Comparison of ENCODE assay signal across 12 cellular contexts in genomic region chr6:159748127-159748526, GRCh38. TPM values are rescaled to one million over a fixed set of nuclear protein-coding genes. Genes with fewer than 3 reads are reported as not detected.
DNase-seq lines count a peak whose midpoint lies in the region; ATAC-seq, FAIRE-seq and TF ChIP-seq lines count a peak whose summit lies in the region.
"Not testable (repeated sequence)": the region's sequence is repeated elsewhere in the genome, so short reads cannot be mapped to it uniquely, and the experiment has no call there.
"Had no signal": no experiment of that assay in that cellular context is flagged by ENCODE, and none has a peak within 500 bp of the region (broad histone marks: within the 10 kb centered on the region; RNA-seq: fewer than 3 reads in every experiment).

No MANE protein-coding gene starts in this region.

- ATAC-seq in CD8-positive, alpha-beta T cell: not testable (repeated sequence)
- peak; percentile 42 for ATAC-seq in left lobe of liver

- H3K79me2 ChIP-seq in astrocyte (ENCODE audit: insufficient read depth, low read length): peaks cover 63% of the 10 kb centered on the region
- H3K79me2 ChIP-seq in H1 (ENCODE audit: control insufficient read depth in 1 of 2, insufficient read depth in 2 of 2, low read length in 2 of 2): peaks cover 0 to 34% of the 10 kb centered on the region in 2 experiments; a peak in 2 of 4 replicates

- DNase-seq in CD8-positive, alpha-beta T cell; GM18507 (ENCODE audit: extremely low spot score, insufficient read length, low read depth); activated naive CD4-positive, alpha-beta T cell treated with anti-CD3 and anti-CD28 coated beads for 36 hours; astrocyte (ENCODE audit: low read depth); H1 (ENCODE audit: low read depth in 1 of 2, low spot score in 2 of 2); left lobe of liver (ENCODE audit: low spot score): not testable (repeated sequence)

- not testable (repeated sequence) for H3K4ac ChIP-seq in H1 (replicated peaks; ENCODE audit: insufficient read length, low read depth, low read length)

- H2BK5ac ChIP-seq in H1 (ENCODE audit: low read depth, low read length): not testable (repeated sequence)

- not testable (repeated sequence) for H3K56ac ChIP-seq in H1 (replicated peaks; ENCODE audit: insufficient read length, low read depth, low read length)

- H3K9me3 Mint-ChIP-seq in CD8-positive, alpha-beta T cell; activated naive CD4-positive, alpha-beta T cell treated with anti-CD3 and anti-CD28 coated beads for 36 hours; astrocyte (ENCODE audit: unreplicated experiment): not testable (repeated sequence)

- not testable (repeated sequence) for H2BK12ac ChIP-seq in H1 (ENCODE audit: low read depth, low read length)

- CTCF ChIA-PET in CD8-positive, alpha-beta T cell (lab: Charles Lee); activated naive CD4-positive, alpha-beta T cell treated with anti-CD3 and anti-CD28 coated beads for 36 hours (lab: Charles Lee): not testable (repeated sequence)
- CTCF ChIA-PET in H1 (lab: Charles Lee; ENCODE audit: partially characterized antibody): interaction anchor here (1.9 kb wide), 1 partner anchor 11 kb away, joined by 4 read pairs; no protein-coding TSS in a partner anchor

- intact Hi-C loops in CD8-positive, alpha-beta T cell (cut with DNase I, micrococcal nuclease); activated naive CD4-positive, alpha-beta T cell treated with anti-CD3 and anti-CD28 coated beads for 36 hours (cut with micrococcal nuclease): not testable (repeated sequence)

- TF ChIP-seq POLR2A in H1 (IDR thresholded peaks at IDR 0.05; ENCODE audit: control extremely low read depth in 1 of 2, low read depth in 2 of 2, low read length in 2 of 2): not testable (repeated sequence)

- H3K27me3 Mint-ChIP-seq in CD8-positive, alpha-beta T cell (ENCODE audit: low read depth); activated naive CD4-positive, alpha-beta T cell treated with anti-CD3 and anti-CD28 coated beads for 36 hours (ENCODE audit: low read depth); astrocyte (ENCODE audit: low read depth, unreplicated experiment): not testable (repeated sequence)

- FAIRE-seq in GM18507 (lab: Jason Lieb, UNC): peak; percentile 74
- peak; percentile 55 for FAIRE-seq in astrocyte (lab: Jason Lieb, UNC)
- peak; percentile 85 for FAIRE-seq in H1 (lab: Jason Lieb, UNC)

- not testable (repeated sequence) for H3K4me2 ChIP-seq in astrocyte (ENCODE audit: low read length); H1 (ENCODE audit: insufficient read depth in 1 of 2, low read depth in 2 of 2, low read length in 2 of 2)

- peaks cover 24% of the 10 kb centered on the region for H3K4me1 Mint-ChIP-seq in CD8-positive, alpha-beta T cell (ENCODE audit: low read depth)
- peaks cover 27% of the 10 kb centered on the region for H3K4me1 Mint-ChIP-seq in activated naive CD4-positive, alpha-beta T cell treated with anti-CD3 and anti-CD28 coated beads for 36 hours (ENCODE audit: low read depth)
- H3K4me1 Mint-ChIP-seq in astrocyte (ENCODE audit: low read depth, unreplicated experiment): not testable (repeated sequence)

- TF ChIP-seq CTCF in CD8-positive, alpha-beta T cell (IDR thresholded peaks at IDR 0.05); astrocyte (IDR thresholded peaks at IDR 0.05; ENCODE audit: insufficient read depth, low read depth, low read length); H1 (IDR thresholded peaks at IDR 0.05; ENCODE audit: control extremely low read depth in 1 of 3, insufficient read depth in 1 of 3, low read depth in 1 of 3, low read length in 3 of 3): not testable (repeated sequence)

- POLR2A ChIA-PET in CD8-positive, alpha-beta T cell (lab: Charles Lee): interaction anchor here (1.4 to 1.9 kb wide), 2 partner anchors 21 to 56 kb away, joined by 3 to 4 read pairs; partner anchors contain the start of genes SOD2 and WTAP
- POLR2A ChIA-PET in H1 (lab: Charles Lee; ENCODE audit: partially characterized antibody): interaction anchor here (2.0 kb wide), 1 partner anchor 21 kb away, joined by 4 read pairs; the partner anchor contains the start of gene WTAP

- H3K9me3 ChIP-seq in CD8-positive, alpha-beta T cell (ENCODE audit: low read length); astrocyte (ENCODE audit: insufficient read depth, low read depth, low read length); H1 (ENCODE audit: insufficient read depth in 2 of 2, low read depth in 1 of 2, low read length in 1 of 2): not testable (repeated sequence)

- not testable (repeated sequence) for H3K4me1 ChIP-seq in CD8-positive, alpha-beta T cell (ENCODE audit: insufficient read depth, low read length); astrocyte (ENCODE audit: insufficient read depth, low read length); H1 (replicated peaks in 1 of 4; ENCODE audit: control insufficient read depth in 3 of 4, insufficient read depth in 4 of 4, low read length in 3 of 4)

- not testable (repeated sequence) for H3K4me3 Mint-ChIP-seq in CD8-positive, alpha-beta T cell; activated naive CD4-positive, alpha-beta T cell treated with anti-CD3 and anti-CD28 coated beads for 36 hours; astrocyte (ENCODE audit: unreplicated experiment)

- not testable (repeated sequence) for H3K14ac ChIP-seq in H1 (ENCODE audit: insufficient read length)

- 97% methylated on average over 7 of the region's 7 CpGs; no CpG with 5 or more reads in 1 of the 2 experiments for WGBS in H1 (ENCODE audit: extremely low coverage in 1 of 2, insufficient coverage in 1 of 2, insufficient read length in 1 of 2, insufficient replicate concordance in 2 of 2, low coverage in 1 of 2, low lambda C conversion rate in 2 of 2, missing lambda C conversion rate in 1 of 2), 2 experiments

- H4K5ac ChIP-seq in H1 (ENCODE audit: insufficient read length, low read depth, low read length): not testable (repeated sequence)

- H2BK15ac ChIP-seq in H1 (ENCODE audit: low read length): not testable (repeated sequence)

- not testable (repeated sequence) for H3K9ac ChIP-seq in astrocyte (ENCODE audit: low read length); H1 (replicated peaks in 1 of 4; ENCODE audit: extremely low read depth in 1 of 4, low read depth in 3 of 4, low read length in 3 of 4)

- not testable (repeated sequence) for H2BK120ac ChIP-seq in H1 (replicated peaks; ENCODE audit: low read depth, low read length)

- H4K91ac ChIP-seq in H1 (replicated peaks; ENCODE audit: insufficient read length, low read length): not testable (repeated sequence)

- H3K79me1 ChIP-seq in H1 (ENCODE audit: low read depth, low read length): not testable (repeated sequence)

- not testable (repeated sequence) for H3K27me3 ChIP-seq in CD8-positive, alpha-beta T cell (ENCODE audit: insufficient read depth, low read length); astrocyte (ENCODE audit: insufficient read depth, low read length); H1 (replicated peaks in 1 of 4; ENCODE audit: control insufficient read depth in 3 of 4, extremely low read depth in 1 of 4, insufficient read depth in 3 of 4, low read length in 3 of 4)

- not testable (repeated sequence) for TF ChIP-seq RAD21 in H1 (IDR thresholded peaks at IDR 0.05 in 1 of 2, conservative IDR thresholded peaks at IDR 0.05 in 1 of 2; ENCODE audit: low read depth in 2 of 2, low read length in 2 of 2)

- not testable (repeated sequence) for H4K8ac ChIP-seq in H1 (ENCODE audit: extremely low read depth, insufficient read depth, low read length)

- peak overlapping the region; percentile 18 for H3K27ac Mint-ChIP-seq in CD8-positive, alpha-beta T cell
- peak overlapping the region; percentile 41 for H3K27ac Mint-ChIP-seq in activated naive CD4-positive, alpha-beta T cell treated with anti-CD3 and anti-CD28 coated beads for 36 hours
- H3K27ac Mint-ChIP-seq in astrocyte (ENCODE audit: unreplicated experiment): not testable (repeated sequence)

- H3K4me3 ChIP-seq in CD8-positive, alpha-beta T cell (ENCODE audit: low read depth, low read length); astrocyte (ENCODE audit: insufficient read depth, low read depth, low read length); H1 (ENCODE audit: extremely low read depth in 1 of 4, insufficient read depth in 2 of 4, low read depth in 3 of 4, low read length in 4 of 4): not testable (repeated sequence)

- peaks cover 56% of the 10 kb centered on the region for H3K36me3 ChIP-seq in CD8-positive, alpha-beta T cell (ENCODE audit: insufficient read depth, low read length)
- H3K36me3 ChIP-seq in astrocyte (ENCODE audit: insufficient read depth, low read length) (peaks cover 71% of the 10 kb centered on the region), H1 (ENCODE audit: control insufficient read depth in 2 of 4, insufficient read depth in 4 of 4, low read length in 3 of 4) (peaks cover 29 to 88% (median 74%) of the 10 kb centered on the region in 4 experiments)

- not testable (repeated sequence) for H2AK5ac ChIP-seq in H1 (ENCODE audit: low read depth, low read length)

- H3K27ac ChIP-seq in CD8-positive, alpha-beta T cell (ENCODE audit: low read depth, low read length); astrocyte (ENCODE audit: low read depth, low read length); H1 (ENCODE audit: low read depth, low read length): not testable (repeated sequence)

- H3K23ac ChIP-seq in H1 (ENCODE audit: insufficient read length): not testable (repeated sequence)

- not testable (repeated sequence) for H2AFZ ChIP-seq in astrocyte (ENCODE audit: low read depth, low read length); H1 (ENCODE audit: low read length)

- peaks cover 89% of the 10 kb centered on the region for H3K36me3 Mint-ChIP-seq in CD8-positive, alpha-beta T cell
- H3K36me3 Mint-ChIP-seq in activated naive CD4-positive, alpha-beta T cell treated with anti-CD3 and anti-CD28 coated beads for 36 hours (ENCODE audit: low read depth): peaks cover 47% of the 10 kb centered on the region
- peaks cover 10% of the 10 kb centered on the region for H3K36me3 Mint-ChIP-seq in astrocyte (ENCODE audit: low read depth, unreplicated experiment)

- not testable (repeated sequence) for TF ChIP-seq EP300 in H1 (IDR thresholded peaks at IDR 0.05; ENCODE audit: borderline replicate concordance in 1 of 2, low read depth in 2 of 2, low read length in 2 of 2)

- peaks cover 34% of the 10 kb centered on the region for H4K20me1 ChIP-seq in astrocyte (ENCODE audit: insufficient read depth, low read length)
- not testable (repeated sequence) for H4K20me1 ChIP-seq in H1 (replicated peaks in 1 of 2; ENCODE audit: control insufficient read depth in 1 of 2, insufficient read depth in 2 of 2, low read length in 2 of 2)

- H2BK20ac ChIP-seq in H1 (ENCODE audit: low read length): not testable (repeated sequence)

- H3K23me2 ChIP-seq in H1 (ENCODE audit: low read depth, low read length): not testable (repeated sequence)

- not testable (repeated sequence) for H3K18ac ChIP-seq in H1 (ENCODE audit: extremely low read depth, low read length)

RNA-seq across cellular contexts. Expression of gene ACAT2, which starts 13.7 kb away (rescaled TPM):
- total RNA-seq in CD8-positive, alpha-beta T cell: 10 to 100 TPM; 23.3 to 24.1 TPM
- 10 to 100 TPM; 84.9 to 92.4 TPM for total RNA-seq in activated naive CD4-positive, alpha-beta T cell treated with anti-CD3 and anti-CD28 coated beads for 36 hours
- 59.1 and 96.7 TPM in 2 replicates for total RNA-seq in astrocyte
- total RNA-seq in H1 (2021; fragmentation: NEBNext Ultra II Directional; extraction: Animal tissue kit (Norgen Biotek cat#: 25700)): 166 and 175 TPM in 2 replicates
- polyA plus RNA-seq in H1 (2011; rRNA removed): 40.9 and 61.6 TPM in 2 replicates
- 86.3 TPM for polyA plus RNA-seq in H1 (2011; cell fraction: cytosol; rRNA removed)
- polyA plus RNA-seq in H1 (2011; cell fraction: nucleus; rRNA removed): 37.8 TPM
- 124 to 172 TPM (median 138 TPM) in 4 replicates for polyA plus RNA-seq in H1 (2012, experiment 1 of 2)
- polyA plus RNA-seq in H1 (2012, experiment 2 of 2): 29.5 TPM
- polyA plus RNA-seq in H1 (2013, experiment 1 of 2): 106 TPM
- polyA plus RNA-seq in H1 (2013, experiment 2 of 2): 107 TPM
- polyA minus RNA-seq in H1 (2011; rRNA and poly(A)+ RNA removed): 95.2 and 95.6 TPM in 2 replicates
- 44.3 TPM for polyA minus RNA-seq in H1 (2011; cell fraction: cytosol; rRNA and poly(A)+ RNA removed)
- 48.1 TPM for polyA minus RNA-seq in H1 (2011; cell fraction: nucleus; rRNA and poly(A)+ RNA removed)
- total RNA-seq in left lobe of liver: 44.6 TPM

RNA-seq across cellular contexts. Expression of gene WTAP, which starts 20.8 kb away (rescaled TPM):
- total RNA-seq in CD8-positive, alpha-beta T cell: 100 to 1,000 TPM; 224 to 226 TPM
- total RNA-seq in activated naive CD4-positive, alpha-beta T cell treated with anti-CD3 and anti-CD28 coated beads for 36 hours: 10 to 100 TPM; 87.5 to 91.6 TPM
- 84.7 and 93.8 TPM in 2 replicates for total RNA-seq in astrocyte
- total RNA-seq in H1 (2021; fragmentation: NEBNext Ultra II Directional; extraction: Animal tissue kit (Norgen Biotek cat#: 25700)): 112 and 120 TPM in 2 replicates
- polyA plus RNA-seq in H1 (2011; rRNA removed): 18.0 and 32.6 TPM in 2 replicates
- 29.4 TPM for polyA plus RNA-seq in H1 (2011; cell fraction: cytosol; rRNA removed)
- 14.5 TPM for polyA plus RNA-seq in H1 (2011; cell fraction: nucleus; rRNA removed)
- 68.6 to 94.3 TPM (median 72.3 TPM) in 4 replicates for polyA plus RNA-seq in H1 (2012, experiment 1 of 2)
- 11.3 TPM for polyA plus RNA-seq in H1 (2012, experiment 2 of 2)
- 85.1 TPM for polyA plus RNA-seq in H1 (2013, experiment 1 of 2)
- 86.1 TPM for polyA plus RNA-seq in H1 (2013, experiment 2 of 2)
- 45.6 and 49.7 TPM in 2 replicates for polyA minus RNA-seq in H1 (2011; rRNA and poly(A)+ RNA removed)
- polyA minus RNA-seq in H1 (2011; cell fraction: cytosol; rRNA and poly(A)+ RNA removed): 32.6 TPM
- polyA minus RNA-seq in H1 (2011; cell fraction: nucleus; rRNA and poly(A)+ RNA removed): 52.7 TPM
- total RNA-seq in left lobe of liver: 23.7 TPM

RNA-seq across cellular contexts. Expression of gene TCP1, which starts 41.3 kb away (rescaled TPM):
- total RNA-seq in CD8-positive, alpha-beta T cell: 100 to 1,000 TPM; 221 to 222 TPM
- 100 to 1,000 TPM; 420 to 425 TPM for total RNA-seq in activated naive CD4-positive, alpha-beta T cell treated with anti-CD3 and anti-CD28 coated beads for 36 hours
- total RNA-seq in astrocyte (238 and 256 TPM in 2 replicates), left lobe of liver (58.1 TPM)
- 331 and 348 TPM in 2 replicates for total RNA-seq in H1 (2021; fragmentation: NEBNext Ultra II Directional; extraction: Animal tissue kit (Norgen Biotek cat#: 25700))
- polyA plus RNA-seq in H1 (2011; rRNA removed): 117 and 138 TPM in 2 replicates
- 177 TPM for polyA plus RNA-seq in H1 (2011; cell fraction: cytosol; rRNA removed)
- polyA plus RNA-seq in H1 (2011; cell fraction: nucleus; rRNA removed): 243 TPM
- 298 to 400 TPM (median 371 TPM) in 4 replicates for polyA plus RNA-seq in H1 (2012, experiment 1 of 2)
- polyA plus RNA-seq in H1 (2012, experiment 2 of 2): 55.7 TPM
- polyA plus RNA-seq in H1 (2013, experiment 1 of 2): 155 TPM
- polyA plus RNA-seq in H1 (2013, experiment 2 of 2): 149 TPM
- polyA minus RNA-seq in H1 (2011; rRNA and poly(A)+ RNA removed): 187 and 237 TPM in 2 replicates
- polyA minus RNA-seq in H1 (2011; cell fraction: cytosol; rRNA and poly(A)+ RNA removed): 355 TPM
- polyA minus RNA-seq in H1 (2011; cell fraction: nucleus; rRNA and poly(A)+ RNA removed): 228 TPM

RNA-seq across cellular contexts. Expression of gene MRPL18, which starts 42.1 kb away (rescaled TPM):
- 10 to 100 TPM; 17.5 to 18.8 TPM for total RNA-seq in CD8-positive, alpha-beta T cell
- 10 to 100 TPM; 65.1 to 75.8 TPM for total RNA-seq in activated naive CD4-positive, alpha-beta T cell treated with anti-CD3 and anti-CD28 coated beads for 36 hours
- total RNA-seq in astrocyte: 64.6 and 69.3 TPM in 2 replicates
- 79.8 and 83.4 TPM in 2 replicates for total RNA-seq in H1 (2021; fragmentation: NEBNext Ultra II Directional; extraction: Animal tissue kit (Norgen Biotek cat#: 25700))
- polyA plus RNA-seq in H1 (2011; rRNA removed): 45.0 and 58.7 TPM in 2 replicates
- polyA plus RNA-seq in H1 (2011; cell fraction: cytosol; rRNA removed): 84.0 TPM
- 37.1 TPM for polyA plus RNA-seq in H1 (2011; cell fraction: nucleus; rRNA removed)
- polyA plus RNA-seq in H1 (2012, experiment 1 of 2): 65.6 to 85.6 TPM (median 74.6 TPM) in 4 replicates
- polyA plus RNA-seq in H1 (2012, experiment 2 of 2): 43.5 TPM
- polyA plus RNA-seq in H1 (2013, experiment 1 of 2): 68.9 TPM
- 73.2 TPM for polyA plus RNA-seq in H1 (2013, experiment 2 of 2)
- polyA minus RNA-seq in H1 (2011; rRNA and poly(A)+ RNA removed): 24.2 and 28.2 TPM in 2 replicates
- 13.1 TPM for polyA minus RNA-seq in H1 (2011; cell fraction: cytosol; rRNA and poly(A)+ RNA removed)
- polyA minus RNA-seq in H1 (2011; cell fraction: nucleus; rRNA and poly(A)+ RNA removed): 20.7 TPM
- total RNA-seq in left lobe of liver: 28.8 TPM

RNA-seq across cellular contexts. Expression of gene PNLDC1, which starts 51.9 kb away (rescaled TPM):
- total RNA-seq in CD8-positive, alpha-beta T cell: not detected
- under 1 TPM in 1 of 2 experiments, not detected in 1; 0.40 TPM for total RNA-seq in activated naive CD4-positive, alpha-beta T cell treated with anti-CD3 and anti-CD28 coated beads for 36 hours
- 0.11 TPM in 1 of 2 replicates, not detected in the other for total RNA-seq in astrocyte
- 0.34 and 0.44 TPM in 2 replicates for total RNA-seq in H1 (2021; fragmentation: NEBNext Ultra II Directional; extraction: Animal tissue kit (Norgen Biotek cat#: 25700))
- 0.09 and 0.15 TPM in 2 replicates for polyA plus RNA-seq in H1 (2011; rRNA removed)
- polyA plus RNA-seq in H1 (2011; cell fraction: cytosol; rRNA removed): 0.17 TPM
- 0.23 TPM for polyA plus RNA-seq in H1 (2011; cell fraction: nucleus; rRNA removed)
- 0.16 to 0.25 TPM (median 0.19 TPM) in 3 of 4 replicates, not detected in the other for polyA plus RNA-seq in H1 (2012, experiment 1 of 2)
- not detected for polyA plus RNA-seq in H1 (2012, experiment 2 of 2)
- 0.10 TPM for polyA plus RNA-seq in H1 (2013, experiment 1 of 2)
- 0.15 TPM for polyA plus RNA-seq in H1 (2013, experiment 2 of 2)
- polyA minus RNA-seq in H1 (2011; rRNA and poly(A)+ RNA removed): not detected in 2 replicates
- polyA minus RNA-seq in H1 (2011; cell fraction: cytosol; rRNA and poly(A)+ RNA removed): not detected
- not detected for polyA minus RNA-seq in H1 (2011; cell fraction: nucleus; rRNA and poly(A)+ RNA removed)
- total RNA-seq in left lobe of liver: 0.23 TPM
- total RNA-seq: A172, GM23338, H7, HFFc6, HT1080 had no signal
- polyA plus RNA-seq: BJ, GM23338 had no signal
